ENCODE assay signal across 12 cellular contexts in genomic region chr22:31243339-31244043, GRCh38. TPM values are rescaled to one million over a fixed set of nuclear protein-coding genes. Genes with fewer than 3 reads are reported as not detected.
DNase-seq lines count a peak whose midpoint lies in the region; ATAC-seq and TF ChIP-seq lines count a peak whose summit lies in the region.
"Had no signal": no experiment of that assay in that cellular context is flagged by ENCODE, and none has a peak within 500 bp of the region (broad histone marks: within the 10 kb centered on the region; RNA-seq: fewer than 3 reads in every experiment).

No MANE protein-coding gene starts in this region.

- peaks cover 0 to 4% of the 10 kb centered on the region in 2 donors for H3K36me3 ChIP-seq in psoas muscle (ENCODE audit: insufficient read depth in 1 of 2, low read depth in 1 of 2)
- H3K36me3 ChIP-seq in Peyer's patch, result no peaks in the 10 kb centered on the region

- H3K4me1 ChIP-seq in psoas muscle (peaks cover 38% of the 10 kb centered on the region), Peyer's patch (peaks cover 0 to 31% (median 9%) of the 10 kb centered on the region in 4 donors)

- in situ Hi-C loops in Caki2 (cut with HindIII; ENCODE audit: low pct_unique_long_range_greater_than_20kb, low sequenced_read_pairs), result no loop called here

- ATAC-seq in psoas muscle (peak; percentile 54 to 84 (median 70)), GM21526 (IDR thresholded peaks at IDR 0.05; ENCODE audit: low FRiP score, unreplicated experiment) (no peak)
- ATAC-seq: GM12878; stimulated activated naive CD8-positive, alpha-beta T cell treated with anti-CD3 and anti-CD28 coated beads, Interleukin-15, Interleukin-2, amounts not matched to agents 100 U/mL and 50 U/mL, for 24 hours had no signal

- CTCF ChIA-PET in RWPE1 (lab: Yijun Ruan, JAX), result interaction anchor here (0.6 kb wide), 1 partner anchor 23 kb away, joined by 3 read pairs; no protein-coding TSS in a partner anchor

- intact Hi-C loops in psoas muscle (cut with DNase I), result no loop called here

- H3K4me3 ChIP-seq in psoas muscle (no peak overlapping the region), Peyer's patch (no peak overlapping the region)
- H3K4me3 ChIP-seq: GM12878 had no signal

- TF ChIP-seq CTCF in RWPE1 (conservative IDR thresholded peaks at IDR 0.05; ENCODE audit: low read depth) (0 out of 2 replicates have a peak, but pooled peaks have one; percentile 15), psoas muscle (IDR thresholded peaks at IDR 0.05) (no peak), Peyer's patch (IDR thresholded peaks at IDR 0.05) (no peak)

- H3K9me3 ChIP-seq in psoas muscle (no peaks in the 10 kb centered on the region), Peyer's patch (no peaks in the 10 kb centered on the region)

- no peak for TF ChIP-seq POLR2A in Peyer's patch (IDR thresholded peaks at IDR 0.05)

- no peaks in the 10 kb centered on the region for H3K27me3 ChIP-seq in psoas muscle (ENCODE audit: insufficient read depth in 3 of 3, low read length in 2 of 3)
- no peaks in the 10 kb centered on the region for H3K27me3 ChIP-seq in Peyer's patch

- DNase-seq in Caki2 (ENCODE audit: low read depth) (peak; percentile 20), RWPE1 (ENCODE audit: low spot score) (peak; percentile 61), epithelial cell of prostate (ENCODE audit: low read depth, low spot score) (peak; percentile 86), psoas muscle (no peak), Peyer's patch (no peak)
- DNase-seq in stimulated activated CD4-positive, alpha-beta T cell treated with anti-CD3 and anti-CD28 coated beads, Interleukin-12 subunit alpha, Interleukin-12 subunit beta, amount 100 ng/mL, for 4 hours, result no peak
- no peak for DNase-seq in stimulated activated CD4-positive, alpha-beta T cell treated with anti-CD3 and anti-CD28 coated beads, Interleukin-2, amount 100 ng/mL, for 48 hours
- DNase-seq: activated CD4-positive, alpha-beta T cell treated with anti-CD3 and anti-CD28 coated beads, Interleukin-2, amount 50 U/mL, for 48 hours; SHP77 treated with DMSO at 0.1 percent for 48 hours; stimulated activated naive CD8-positive, alpha-beta T cell treated with anti-CD3 and anti-CD28 coated beads, Interleukin-15, Interleukin-2, amounts not matched to agents 100 U/mL and 50 U/mL, for 24 hours had no signal

- H3K27ac ChIP-seq in RWPE1 (peak overlapping the region; percentile 87), epithelial cell of prostate (peak overlapping the region; percentile 91), psoas muscle (peak overlapping the region; percentile 75), Peyer's patch (peak overlapping the region in 1 of 4 donors; percentile 2)

- 38 to 47% (median 38%) methylated on average over 5 of the region's 5 CpGs for WGBS in psoas muscle, 3 donors

- POLR2A ChIA-PET in RWPE1 (lab: Yijun Ruan, JAX; ENCODE audit: low non-redundant PET), result interaction anchor here (0.6 kb wide), 1 partner anchor 30 kb away, joined by 3 read pairs; no protein-coding TSS in a partner anchor

RNA-seq across cellular contexts. Expression of gene LIMK2, which starts 31.4 kb away (rescaled TPM):
- total RNA-seq in Caki2 (2014; rRNA removed; shearing (Covaris generic); ENCODE audit: low replicate concordance), result 9.5 and 18.1 TPM in 2 replicates
- total RNA-seq in psoas muscle (10 to 100 TPM; 12.5 to 73.5 (median 41.1) TPM), Peyer's patch (100 to 1,000 TPM; 106 to 256 (median 139) TPM)
- 1 to 10 TPM; 4.0 to 4.8 (median 4.5) TPM for polyA plus RNA-seq in psoas muscle

RNA-seq across cellular contexts. Expression of gene PIK3IP1, which starts 48.8 kb away (rescaled TPM):
- total RNA-seq in Caki2 (2014; rRNA removed; shearing (Covaris generic); ENCODE audit: low replicate concordance), result 2.2 and 6.5 TPM in 2 replicates
- total RNA-seq in psoas muscle (10 to 100 TPM in 1 of 4 donors, 1 to 10 TPM in 3; 3.4 to 11.6 (median 6.3) TPM), Peyer's patch (10 to 100 TPM; 23.7 to 60.2 (median 30.7) TPM)
- 10 to 100 TPM in 1 of 3 donors, 1 to 10 TPM in 2; 2.0 to 10.8 (median 8.4) TPM for polyA plus RNA-seq in psoas muscle

Comparison
In these comparisons a context has a peak if more than half of its experiments do, and no peak if none do; other contexts are left out.
1. DNase-seq: peak in Caki2 (single experiment), RWPE1 (single experiment) and epithelial cell of prostate (single experiment); none in psoas muscle (0 of 2), stimulated activated CD4-positive, alpha-beta T cell treated with anti-CD3 and anti-CD28 coated beads, Interleukin-12 subunit alpha, Interleukin-12 subunit beta, amount 100 ng/mL, for 4 hours (single experiment), Peyer's patch (0 of 3) and stimulated activated CD4-positive, alpha-beta T cell treated with anti-CD3 and anti-CD28 coated beads, Interleukin-2, amount 100 ng/mL, for 48 hours (0 of 2).